ENCODE assay signal across 23 cellular contexts in genomic region chr6:164827537-164827936, GRCh38.
DNase-seq lines count a peak whose midpoint lies in the region; ATAC-seq, FAIRE-seq and TF ChIP-seq lines count a peak whose summit lies in the region.
"Had no signal": no experiment of that assay in that cellular context is flagged by ENCODE, and none has a peak within 500 bp of the region (broad histone marks: within the 10 kb centered on the region; RNA-seq: fewer than 3 reads in every experiment).

No MANE protein-coding gene starts in this region.

- no peaks in the 10 kb centered on the region for H3K9me3 ChIP-seq in left lung
- H3K9me3 ChIP-seq: Peyer's patch, prostate gland had no signal

- FAIRE-seq in GM12891 (lab: Jason Lieb, UNC) = no peak
- FAIRE-seq: urothelium cell line had no signal

- H3K4me3 ChIP-seq in left lung = no peak overlapping the region
- H3K4me3 ChIP-seq: Peyer's patch, prostate gland had no signal

- H3K27me3 ChIP-seq in left lung = no peaks in the 10 kb centered on the region
- H3K27me3 ChIP-seq: Peyer's patch had no signal

- no peaks in the 10 kb centered on the region for H3K4me1 ChIP-seq in left lung
- H3K4me1 ChIP-seq: Peyer's patch, prostate gland had no signal

- peak; percentile 64 for ATAC-seq in left lung
- ATAC-seq: activated T-helper 17 cell treated with anti-CD3 and anti-CD28 coated beads, Interleukin-2, amount 50 U/mL, for 72 hours; HCT116; left ventricle myocardium superior had no signal

- intact Hi-C loops in left lung (cut with DNase I) = no loop called here

- peak; percentile 70 for DNase-seq in DMS53 (lab: John Stamatoyannopoulos, UW)
- peak; percentile 44 for DNase-seq in NCI-H1092 treated with DMSO at 0.1 percent for 48 hours (lab: John Stamatoyannopoulos, UW)
- DNase-seq in NCI-H748 treated with DMSO at 0.1 percent for 48 hours (lab: John Stamatoyannopoulos, UW) = peak; percentile 76
- DNase-seq in left lung = no peak
- no peak for DNase-seq in CD1c-positive myeloid dendritic cell (ENCODE audit: extremely low spot score)
- no peak for DNase-seq in GM12891 (ENCODE audit: insufficient read length, low spot score)
- DNase-seq in SKM-1 (lab: John Stamatoyannopoulos, UW; ENCODE audit: unreplicated experiment) = no peak
- DNase-seq: activated CD4-positive, alpha-beta T cell treated with anti-CD3 and anti-CD28 coated beads, Interleukin-2, amount 50 U/mL, for 1 hour; DMS 273 treated with DMSO at 0.1 percent for 48 hours; effector memory CD4-positive, alpha-beta T cell; foreskin melanocyte; GDM1; hippocampal formation; KBM-7; left ventricle myocardium superior; Peyer's patch; stimulated activated CD4-positive, alpha-beta T cell treated with anti-CD3 and anti-CD28 coated beads, Interleukin-1b, Interleukin-23, amount 100 ng/mL, for 48 hours; T-helper 2 cell had no signal

- TF ChIP-seq POLR2A in GM12891 (IDR thresholded peaks at IDR 0.05; ENCODE audit: low read depth, low read length) = no peak

- H3K36me3 ChIP-seq in left lung = no peaks in the 10 kb centered on the region
- H3K36me3 ChIP-seq: Peyer's patch, prostate gland had no signal

- no peak for TF ChIP-seq CTCF in left lung (IDR thresholded peaks at IDR 0.05)

- no peak overlapping the region for H3K27ac ChIP-seq in left lung
- H3K27ac ChIP-seq: Peyer's patch, prostate gland, VCaP had no signal

TF ChIP-seq in GM12891, 5 proteins besides CTCF, POLR2A, EP300 and RAD21:
- no peak for TF ChIP-seq TAF1 (IDR thresholded peaks at IDR 0.05; ENCODE audit: low read depth, low read length)

Comparison
In these comparisons a context has a peak if more than half of its experiments do, and no peak if none do; other contexts are left out.
1. DNase-seq: peak in DMS53 (single experiment), NCI-H1092 treated with DMSO at 0.1 percent for 48 hours (single experiment) and NCI-H748 treated with DMSO at 0.1 percent for 48 hours (single experiment); none in left lung (0 of 2), CD1c-positive myeloid dendritic cell (single experiment), GM12891 (single experiment) and SKM-1 (single experiment).